8 cellular contexts compared by ENCODE assay signal in genomic region chr11:108466405-108466804, GRCh38. TPM values are rescaled to one million over a fixed set of nuclear protein-coding genes. Genes with fewer than 3 reads are reported as not detected.
DNase-seq lines count a peak whose midpoint lies in the region; ATAC-seq, FAIRE-seq and TF ChIP-seq lines count a peak whose summit lies in the region.

No MANE protein-coding gene starts in this region.

- no peaks in the 10 kb centered on the region for H3K27me3 ChIP-seq in BLaER1 treated with 17β-estradiol and CSF1 and Interleukin-3, amounts not matched to agents 10 nM and 100 nM
- no peaks in the 10 kb centered on the region for H3K27me3 ChIP-seq in effector memory CD4-positive, alpha-beta T cell (replicated peaks; ENCODE audit: control insufficient read depth, insufficient read depth, low read length, poor library complexity, severe bottlenecking)

- peaks cover 13 to 28% (median 24%) of the 10 kb centered on the region in 10 experiments for H3K4me1 ChIP-seq in BLaER1 treated with 17β-estradiol and CSF1 and Interleukin-3, amounts not matched to agents 10 nM and 100 nM
- H3K4me1 ChIP-seq in effector memory CD4-positive, alpha-beta T cell (ENCODE audit: control insufficient read depth, insufficient read depth, low read length, poor library complexity, severe bottlenecking), result no peaks in the 10 kb centered on the region

- ATAC-seq in GM21447 (IDR thresholded peaks at IDR 0.05; ENCODE audit: unreplicated experiment), result no peak

- no peaks in the 10 kb centered on the region for H3K36me3 ChIP-seq in BLaER1 treated with 17β-estradiol and CSF1 and Interleukin-3, amounts not matched to agents 10 nM and 100 nM
- H3K36me3 ChIP-seq in effector memory CD4-positive, alpha-beta T cell (ENCODE audit: control insufficient read depth, insufficient read depth, low read length), result no peaks in the 10 kb centered on the region

- FAIRE-seq in GM12892 (lab: Jason Lieb, UNC), result no peak

- TF ChIP-seq CTCF in NB4 (IDR thresholded peaks at IDR 0.05; ENCODE audit: low read depth, low read length), result no peak
- TF ChIP-seq CTCF in neural crest cell (conservative IDR thresholded peaks at IDR 0.05), result no peak

- peak overlapping the region; percentile 59 to 90 (median 80) for H3K4me2 ChIP-seq in BLaER1 treated with 17β-estradiol and CSF1 and Interleukin-3, amounts not matched to agents 10 nM and 100 nM

- TF ChIP-seq POLR2A in NB4 (IDR thresholded peaks at IDR 0.05; ENCODE audit: extremely low read depth, insufficient read length) (no peak), GM12892 (IDR thresholded peaks at IDR 0.05; ENCODE audit: low read depth, low read length) (no peak)

- peaks cover 6% of the 10 kb centered on the region for H3K36me3 Mint-ChIP-seq in neural crest cell (ENCODE audit: low read depth)

- peak overlapping the region; percentile 99 for H3K4me3 Mint-ChIP-seq in neural crest cell

- H3K9me3 ChIP-seq in BLaER1 treated with 17β-estradiol and CSF1 and Interleukin-3, amounts not matched to agents 10 nM and 100 nM (replicated peaks in 1 of 11), result no peaks in the 10 kb centered on the region
- no peaks in the 10 kb centered on the region for H3K9me3 ChIP-seq in effector memory CD4-positive, alpha-beta T cell (ENCODE audit: control insufficient read depth, low read length)

- no peaks in the 10 kb centered on the region for H3K9me3 Mint-ChIP-seq in neural crest cell

- H3K27ac ChIP-seq in BLaER1 treated with 17β-estradiol and CSF1 and Interleukin-3, amounts not matched to agents 10 nM and 100 nM, result peak overlapping the region; percentile 86 to 98 (median 92)
- H3K27ac ChIP-seq in effector memory CD4-positive, alpha-beta T cell (ENCODE audit: insufficient read depth, low read length, poor library complexity, severe bottlenecking), result peak overlapping the region; percentile 98

- no peaks in the 10 kb centered on the region for H3K27me3 Mint-ChIP-seq in neural crest cell (ENCODE audit: low read depth)

- no peaks in the 10 kb centered on the region for H4K20me1 ChIP-seq in BLaER1 treated with 17β-estradiol and CSF1 and Interleukin-3, amounts not matched to agents 10 nM and 100 nM

- DNase-seq in NB4 (ENCODE audit: low read depth) (peak; percentile 6), neural crest cell (ENCODE audit: low read depth, low spot score) (no peak), GM12892 (ENCODE audit: insufficient read length) (no peak), NOMO-1 treated with DMSO at 0.1 percent for 48 hours (lab: John Stamatoyannopoulos, UW; ENCODE audit: unreplicated experiment) (no peak)
- no peak for DNase-seq in effector memory CD4-positive, alpha-beta T cell
- no peak for DNase-seq in activated CD4-positive, CD25-positive, alpha-beta regulatory T cell (lab: John Stamatoyannopoulos, UW)

- H3K27ac Mint-ChIP-seq in neural crest cell (ENCODE audit: unreplicated experiment), result peak overlapping the region; percentile 62

- H3K4me1 Mint-ChIP-seq in neural crest cell, result peaks cover 15% of the 10 kb centered on the region

- H3K9ac ChIP-seq in BLaER1 treated with 17β-estradiol and CSF1 and Interleukin-3, amounts not matched to agents 10 nM and 100 nM, result peak overlapping the region; percentile 86 to 96 (median 90)

- H3K4me3 ChIP-seq in BLaER1 treated with 17β-estradiol and CSF1 and Interleukin-3, amounts not matched to agents 10 nM and 100 nM, result peak overlapping the region; percentile 61 to 76 (median 70)
- H3K4me3 ChIP-seq in NB4 (ENCODE audit: low read depth, low read length), result peak overlapping the region; percentile 91
- peak overlapping the region; percentile 74 for H3K4me3 ChIP-seq in effector memory CD4-positive, alpha-beta T cell (ENCODE audit: insufficient read depth, low read depth, low read length, poor library complexity, severe bottlenecking)

RNA-seq across cellular contexts. Expression of gene C11orf65, which starts 0.9 kb away (rescaled TPM):
- total RNA-seq in neural crest cell, result 1.0 and 1.1 TPM in 2 replicates
- 3.2 TPM for polyA plus RNA-seq in GM12892 (2012; ENCODE audit: missing spikeins)

RNA-seq across cellular contexts. Expression of gene POGLUT3, which starts 31.8 kb away (rescaled TPM):
- total RNA-seq in neural crest cell, result 30.9 and 31.2 TPM in 2 replicates
- 8.9 TPM for polyA plus RNA-seq in GM12892 (2012; ENCODE audit: missing spikeins)
